ENCODE assay signal across 8 cellular contexts in the genomic region with DNA sequence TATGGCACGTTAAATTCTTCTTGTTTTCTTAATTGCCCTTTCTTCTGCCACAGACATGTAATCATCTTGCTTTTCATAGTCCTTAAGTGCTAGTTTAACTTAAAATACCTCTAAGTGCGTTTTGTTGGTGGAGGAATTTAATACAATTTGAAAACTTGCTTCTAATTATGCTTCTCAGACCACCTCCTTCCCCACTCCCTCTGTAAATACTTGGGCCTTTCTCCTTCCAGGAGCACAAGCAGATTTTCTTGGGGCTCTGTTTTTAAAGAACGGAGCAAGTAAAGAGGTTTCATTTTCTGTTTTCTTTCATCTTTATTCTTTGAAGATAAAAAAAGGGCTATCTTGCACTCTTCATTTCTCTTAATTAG. TPM values are rescaled to one million over a fixed set of nuclear protein-coding genes. Genes with fewer than 3 reads are reported as not detected.
DNase-seq lines count a peak whose midpoint lies in the region; ATAC-seq and TF ChIP-seq lines count a peak whose summit lies in the region.

No MANE protein-coding gene starts in this region.

- CTCF ChIA-PET in CD8-positive, alpha-beta memory T cell (lab: Charles Lee) = no interaction called here

- H3K36me3 Mint-ChIP-seq in CD8-positive, alpha-beta memory T cell = no peaks in the 10 kb centered on the region

- ATAC-seq in HG02981 (IDR thresholded peaks at IDR 0.05; ENCODE audit: unreplicated experiment) = peak; percentile 36

- no peak for DNase-seq in CD8-positive, alpha-beta memory T cell
- DNase-seq in coronary artery (ENCODE audit: low spot score) = no peak
- no peak for DNase-seq in osteoblast (ENCODE audit: insufficient read length, low spot score, missing footprints)
- no peak for DNase-seq in NCI-H1048 (lab: John Stamatoyannopoulos, UW)
- no peak for DNase-seq in Kasumi-1 (lab: John Stamatoyannopoulos, UW)
- no peak for DNase-seq in stimulated activated CD4-positive, alpha-beta T cell treated with anti-CD3 and anti-CD28 coated beads, Interleukin-2, amount 100 ng/mL, for 24 hours
- DNase-seq in SHP77 (lab: John Stamatoyannopoulos, UW) = no peak

- no peaks in the 10 kb centered on the region for H4K20me1 ChIP-seq in osteoblast (ENCODE audit: insufficient read depth, low read length)

- H3K4me1 Mint-ChIP-seq in CD8-positive, alpha-beta memory T cell = peaks cover 0 to 4% (median 0%) of the 10 kb centered on the region in 3 donors

- H3K4me1 ChIP-seq in CD8-positive, alpha-beta memory T cell (ENCODE audit: insufficient read depth, low read length) = no peaks in the 10 kb centered on the region
- peaks cover 40% of the 10 kb centered on the region for H3K4me1 ChIP-seq in osteoblast (ENCODE audit: insufficient read depth, low read length)

- peak overlapping the region; percentile 70 for H2AFZ ChIP-seq in osteoblast (ENCODE audit: low read length)

- H3K27me3 ChIP-seq in CD8-positive, alpha-beta memory T cell (ENCODE audit: insufficient read depth, low read length, poor library complexity, severe bottlenecking) = no peaks in the 10 kb centered on the region
- no peaks in the 10 kb centered on the region for H3K27me3 ChIP-seq in osteoblast (ENCODE audit: insufficient read depth, low read length)

- peak overlapping the region; percentile 96 for H3K4me2 ChIP-seq in osteoblast (ENCODE audit: insufficient read depth, low read length)

- H3K4me3 Mint-ChIP-seq in CD8-positive, alpha-beta memory T cell = no peak overlapping the region

- no peaks in the 10 kb centered on the region for H3K27me3 Mint-ChIP-seq in CD8-positive, alpha-beta memory T cell

- no peaks in the 10 kb centered on the region for H3K9me3 ChIP-seq in CD8-positive, alpha-beta memory T cell (ENCODE audit: low read length)
- no peaks in the 10 kb centered on the region for H3K9me3 ChIP-seq in osteoblast (ENCODE audit: low read depth, low read length)

- H3K4me3 ChIP-seq in CD8-positive, alpha-beta memory T cell (ENCODE audit: low read length) = peak overlapping the region; percentile 56
- peak overlapping the region; percentile 84 for H3K4me3 ChIP-seq in coronary artery
- H3K4me3 ChIP-seq in osteoblast (ENCODE audit: insufficient read depth, low read length) = peak overlapping the region; percentile 77

- no peak for TF ChIP-seq CTCF in coronary artery (IDR thresholded peaks at IDR 0.05)
- no peak for TF ChIP-seq CTCF in osteoblast (IDR thresholded peaks at IDR 0.05; ENCODE audit: extremely low read depth, low read depth, low read length)

- H3K79me2 ChIP-seq in osteoblast (ENCODE audit: insufficient read depth, low read length) = peaks cover 43% of the 10 kb centered on the region

- no peak overlapping the region for H3K27ac Mint-ChIP-seq in CD8-positive, alpha-beta memory T cell

- H3K36me3 ChIP-seq in CD8-positive, alpha-beta memory T cell (ENCODE audit: insufficient read depth, low read length) = no peaks in the 10 kb centered on the region
- H3K36me3 ChIP-seq in osteoblast (ENCODE audit: insufficient read depth, low read length) = peaks cover 16% of the 10 kb centered on the region

- peaks cover 0 to 6% (median 4%) of the 10 kb centered on the region in 5 donors for H3K9me3 Mint-ChIP-seq in CD8-positive, alpha-beta memory T cell

- no peak overlapping the region for H3K27ac ChIP-seq in CD8-positive, alpha-beta memory T cell (ENCODE audit: low read depth, low read length)
- H3K27ac ChIP-seq in coronary artery = peak overlapping the region; percentile 88 to 94
- peak overlapping the region; percentile 85 for H3K27ac ChIP-seq in osteoblast (ENCODE audit: low read depth, low read length)

- POLR2A ChIA-PET in CD8-positive, alpha-beta memory T cell (lab: Charles Lee) = no interaction called here

RNA-seq across cellular contexts. Expression of a gene that starts 0.6 kb away (rescaled TPM):
- not detected for total RNA-seq in CD8-positive, alpha-beta memory T cell
- polyA plus RNA-seq in CD8-positive, alpha-beta memory T cell = not detected
- 171 and 191 TPM in 2 replicates for total RNA-seq in osteoblast

Comparison
In these comparisons a context has a peak if more than half of its experiments do, and no peak if none do; other contexts are left out.
1. RNA of a gene that starts 0.6 kb away (total RNA-seq): 171 to 191 TPM in osteoblast; not detected in CD8-positive, alpha-beta memory T cell; every median in the first group is over 100 times any median in the second.
2. Peak in every context shown above with its lines, with median percentiles within 50 percentile points of each other: H3K4me3 ChIP-seq.